In genomic region chr5:179833709-179834070, GRCh38 we compare ENCODE assay signal across 1 cellular context.
TF ChIP-seq lines count a peak whose summit lies in the region.

No MANE protein-coding gene starts in this region.

TF ChIP-seq in K562, 482 proteins besides CTCF, POLR2A, EP300 and RAD21:
- TF ChIP-seq EGR1 (conservative IDR thresholded peaks at IDR 0.05) (no peak), POLR2B (IDR thresholded peaks at IDR 0.05; ENCODE audit: low read depth, partially characterized antibody) (peak; percentile 19), SUPT5H (IDR thresholded peaks at IDR 0.05) (peak; percentile 14; the same call in 1 of the 2 replicates)
- TF ChIP-seq, protein P1, sequence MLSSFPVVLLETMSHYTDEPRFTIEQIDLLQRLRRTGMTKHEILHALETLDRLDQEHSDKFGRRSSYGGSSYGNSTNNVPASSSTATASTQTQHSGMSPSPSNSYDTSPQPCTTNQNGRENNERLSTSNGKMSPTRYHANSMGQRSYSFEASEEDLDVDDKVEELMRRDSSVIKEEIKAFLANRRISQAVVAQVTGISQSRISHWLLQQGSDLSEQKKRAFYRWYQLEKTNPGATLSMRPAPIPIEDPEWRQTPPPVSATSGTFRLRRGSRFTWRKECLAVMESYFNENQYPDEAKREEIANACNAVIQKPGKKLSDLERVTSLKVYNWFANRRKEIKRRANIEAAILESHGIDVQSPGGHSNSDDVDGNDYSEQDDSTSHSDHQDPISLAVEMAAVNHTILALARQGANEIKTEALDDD (IDR thresholded peaks at IDR 0.05): no peak
